2 cellular contexts compared by ENCODE assay signal in the genomic region with DNA sequence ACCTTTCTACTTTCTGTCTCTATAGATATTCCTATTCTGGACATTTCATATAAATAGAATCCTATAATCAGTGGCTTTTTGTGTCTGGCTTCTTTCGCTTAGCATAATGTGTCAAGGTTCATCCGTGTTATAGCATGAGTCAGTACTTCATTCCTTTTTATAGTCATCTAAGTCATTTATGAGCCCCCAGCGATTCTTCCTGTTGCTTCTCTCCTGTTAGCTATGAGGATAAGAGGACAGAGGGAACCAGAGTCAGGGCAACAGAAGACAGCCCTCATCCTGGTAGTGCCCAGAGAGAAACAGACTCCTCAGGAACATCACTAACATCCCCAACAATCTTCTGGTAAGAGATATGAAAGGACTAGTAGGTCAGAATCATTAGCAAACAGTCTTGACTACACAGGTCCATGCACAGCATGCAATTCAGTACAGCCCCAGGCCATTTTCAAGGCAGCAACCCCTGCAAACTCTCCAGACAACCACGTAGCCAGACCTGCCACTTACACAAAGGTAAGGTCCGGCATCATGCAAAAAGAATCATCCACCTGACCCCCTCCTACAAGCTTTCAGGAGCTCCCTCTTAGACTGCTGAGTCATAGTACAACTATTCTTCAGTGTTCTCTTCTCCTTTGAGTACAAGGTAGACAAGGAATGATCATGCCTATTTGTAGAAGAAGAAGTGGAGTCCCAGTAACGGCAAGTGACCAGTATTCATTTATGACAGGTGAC.
A peak's percentile ranks its signal among the peaks of the same experiment; 100 is the strongest.
TF ChIP-seq lines count a peak whose summit lies in the region.

No MANE protein-coding gene starts in this region.

TF ChIP-seq in HCT116, 20 proteins besides CTCF, POLR2A, EP300 and RAD21:
- no peak for TF ChIP-seq EZH2 (IDR thresholded peaks at IDR 0.05)
- TF ChIP-seq POLR2AphosphoS5 (IDR thresholded peaks at IDR 0.05; ENCODE audit: low read depth, low read length): no peak
- TF ChIP-seq, protein P1, sequence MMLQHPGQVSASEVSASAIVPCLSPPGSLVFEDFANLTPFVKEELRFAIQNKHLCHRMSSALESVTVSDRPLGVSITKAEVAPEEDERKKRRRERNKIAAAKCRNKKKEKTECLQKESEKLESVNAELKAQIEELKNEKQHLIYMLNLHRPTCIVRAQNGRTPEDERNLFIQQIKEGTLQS (IDR thresholded peaks at IDR 0.05): no peak
- no peak for TF ChIP-seq MAX (IDR thresholded peaks at IDR 0.05)
- TF ChIP-seq TCF7L2 (IDR thresholded peaks at IDR 0.05; ENCODE audit: borderline replicate concordance, extremely low read depth, insufficient read depth, insufficient read length): no peak
- TF ChIP-seq ZNF274 (IDR thresholded peaks at IDR 0.05; ENCODE audit: low read depth, low read length): no peak
- no peak for TF ChIP-seq ELF1 (IDR thresholded peaks at IDR 0.05; ENCODE audit: borderline replicate concordance, low read depth)

TF ChIP-seq in SK-N-SH, 30 proteins besides CTCF, POLR2A, EP300 and RAD21:
- TF ChIP-seq MXI1 (IDR thresholded peaks at IDR 0.05; ENCODE audit: low read depth, low read length) (no peak), PBX3 (IDR thresholded peaks at IDR 0.05) (peak; percentile 27; the same call in 1 of the 2 replicates), FOSL2 (IDR thresholded peaks at IDR 0.05; ENCODE audit: borderline replicate concordance, low read depth) (peak; percentile 51; the same call in 1 of the 2 replicates), POLR2AphosphoS5 (IDR thresholded peaks at IDR 0.05; ENCODE audit: low read depth, low read length) (0 out of 2 replicates have a peak, but pooled peaks have one; percentile 17), JUND (IDR thresholded peaks at IDR 0.05) (peak; percentile 31; the same call in 1 of the 2 replicates), TCF12 (IDR thresholded peaks at IDR 0.05) (peak; percentile 56)
- TF ChIP-seq, protein P2, sequence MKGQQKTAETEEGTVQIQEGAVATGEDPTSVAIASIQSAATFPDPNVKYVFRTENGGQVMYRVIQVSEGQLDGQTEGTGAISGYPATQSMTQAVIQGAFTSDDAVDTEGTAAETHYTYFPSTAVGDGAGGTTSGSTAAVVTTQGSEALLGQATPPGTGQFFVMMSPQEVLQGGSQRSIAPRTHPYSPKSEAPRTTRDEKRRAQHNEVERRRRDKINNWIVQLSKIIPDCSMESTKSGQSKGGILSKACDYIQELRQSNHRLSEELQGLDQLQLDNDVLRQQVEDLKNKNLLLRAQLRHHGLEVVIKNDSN (IDR thresholded peaks at IDR 0.05; ENCODE audit: borderline replicate concordance, low read depth): no peak
